Comparison of ENCODE assay signal across 8 cellular contexts in genomic region chr4:76148142-76148849, GRCh38. TPM values are rescaled to one million over a fixed set of nuclear protein-coding genes. Genes with fewer than 3 reads are reported as not detected.
DNase-seq lines count a peak whose midpoint lies in the region; ATAC-seq and TF ChIP-seq lines count a peak whose summit lies in the region.

A gene with protein sequence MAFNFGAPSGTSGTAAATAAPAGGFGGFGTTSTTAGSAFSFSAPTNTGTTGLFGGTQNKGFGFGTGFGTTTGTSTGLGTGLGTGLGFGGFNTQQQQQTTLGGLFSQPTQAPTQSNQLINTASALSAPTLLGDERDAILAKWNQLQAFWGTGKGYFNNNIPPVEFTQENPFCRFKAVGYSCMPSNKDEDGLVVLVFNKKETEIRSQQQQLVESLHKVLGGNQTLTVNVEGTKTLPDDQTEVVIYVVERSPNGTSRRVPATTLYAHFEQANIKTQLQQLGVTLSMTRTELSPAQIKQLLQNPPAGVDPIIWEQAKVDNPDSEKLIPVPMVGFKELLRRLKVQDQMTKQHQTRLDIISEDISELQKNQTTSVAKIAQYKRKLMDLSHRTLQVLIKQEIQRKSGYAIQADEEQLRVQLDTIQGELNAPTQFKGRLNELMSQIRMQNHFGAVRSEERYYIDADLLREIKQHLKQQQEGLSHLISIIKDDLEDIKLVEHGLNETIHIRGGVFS (minus strand): TSS chr4:76148397. CDS start chr4:76148374, 23 bp downstream.

- H3K9me3 Mint-ChIP-seq in activated T-helper 17 cell treated with anti-CD3 and anti-CD28 coated beads, Interleukin-2, amount 50 U/mL, for 72 hours = no peaks in the 10 kb centered on the region
- peaks cover 0 to under 1% (median 0%) of the 10 kb centered on the region in 11 donors for H3K9me3 Mint-ChIP-seq in naive thymus-derived CD4-positive, alpha-beta T cell
- H3K9me3 Mint-ChIP-seq in stimulated activated naive B cell treated with anti-CD40 and anti-IgM and Interleukin-4, amounts not matched to agents 10 μg/mL and 1 μg/mL and 100 μg/mL, for 72 hours = no peaks in the 10 kb centered on the region

- intact Hi-C loops in naive thymus-derived CD4-positive, alpha-beta T cell (cut with micrococcal nuclease) = loop anchor here (1.0 to 5.0 kb wide), 14 partner anchors 65 to 1991 kb away; partner anchors contain the start of genes CCNG2 (in 2 of the 2), G3BP2 (in 2 of the 2), MRPL1 (in 2 of the 2) and RCHY1 (in 2 of the 2)

- peak within 1 kb of the TSS; percentile 100 for H3K4me3 Mint-ChIP-seq in activated T-helper 17 cell treated with anti-CD3 and anti-CD28 coated beads, Interleukin-2, amount 50 U/mL, for 72 hours
- peak within 1 kb of the TSS; percentile 90 to 100 (median 96) for H3K4me3 Mint-ChIP-seq in naive thymus-derived CD4-positive, alpha-beta T cell
- H3K4me3 Mint-ChIP-seq in stimulated activated naive B cell treated with anti-CD40 and anti-IgM and Interleukin-4, amounts not matched to agents 10 μg/mL and 1 μg/mL and 100 μg/mL, for 72 hours = peak within 1 kb of the TSS; percentile 92 to 95

- peak within 1 kb of the TSS; percentile 95 for H2AFZ ChIP-seq in fibroblast of lung (ENCODE audit: low read length)

- peaks cover 43% of the 10 kb centered on the region for H3K79me2 ChIP-seq in fibroblast of lung (ENCODE audit: control insufficient read depth, insufficient read depth, low read length)

- H3K9ac ChIP-seq in fibroblast of lung (ENCODE audit: insufficient read depth, low read length) = peak within 1 kb of the TSS; percentile 83

- peak within 1 kb of the TSS; percentile 71 for H3K4me3 ChIP-seq in LNCaP clone FGC (ENCODE audit: low read depth, low read length)
- H3K4me3 ChIP-seq in fibroblast of lung (replicated peaks in 1 of 4; ENCODE audit: control extremely low read depth in 1 of 4, insufficient read depth in 1 of 4, low read depth in 3 of 4, low read length in 4 of 4) = peak within 1 kb of the TSS; percentile 62 to 90 (median 83)
- H3K4me3 ChIP-seq in naive thymus-derived CD4-positive, alpha-beta T cell (ENCODE audit: low read length) = peak within 1 kb of the TSS; percentile 85

- TF ChIP-seq CTCF in LNCaP clone FGC (IDR thresholded peaks at IDR 0.05; ENCODE audit: control insufficient read depth, extremely low read depth, insufficient read depth) (no peak), RWPE1 (conservative IDR thresholded peaks at IDR 0.05; ENCODE audit: low read depth) (no peak), fibroblast of lung (conservative IDR thresholded peaks at IDR 0.05 in 1 of 2, IDR thresholded peaks at IDR 0.05 in 1 of 2; ENCODE audit: low read depth in 1 of 2, low read length in 2 of 2) (no peak)

- CTCF ChIA-PET in RWPE1 (lab: Yijun Ruan, JAX) = interaction anchor here (0.6 kb wide), 2 partner anchors 51 to 112 kb away, joined by 3 read pairs; no protein-coding TSS in a partner anchor
- CTCF ChIA-PET in naive thymus-derived CD4-positive, alpha-beta T cell (lab: Charles Lee) = interaction anchor here (0.7 to 1.9 kb wide), 2 partner anchors 32 to 65 kb away, joined by 3 read pairs; no protein-coding TSS in a partner anchor

- DNase-seq in Daoy (ENCODE audit: low read depth) (peak; percentile 92), GOT3 (lab: John Stamatoyannopoulos, UW) (peak; percentile 90), LNCaP clone FGC (ENCODE audit: low read depth) (peak; percentile 86), RWPE1 (ENCODE audit: low spot score) (peak; percentile 95), fibroblast of lung (ENCODE audit: low read depth in 2 of 2) (peak; percentile 95)
- peak; percentile 85 to 96 (median 92) for DNase-seq in naive thymus-derived CD4-positive, alpha-beta T cell
- peak; percentile 97 for DNase-seq in stimulated activated naive B cell treated with anti-CD40 and anti-IgM and Interleukin-4, amounts not matched to agents 10 μg/mL and 1 μg/mL and 100 μg/mL, for 72 hours

- no peaks in the 10 kb centered on the region for H3K36me3 ChIP-seq in fibroblast of lung (ENCODE audit: control insufficient read depth, insufficient read depth, low read length)
- H3K36me3 ChIP-seq in naive thymus-derived CD4-positive, alpha-beta T cell (ENCODE audit: control insufficient read depth in 2 of 3, insufficient read depth in 3 of 3, low read length in 3 of 3) = peaks cover 0 to 6% (median 0%) of the 10 kb centered on the region in 3 experiments

- peak within 1 kb of the TSS; percentile 86 for H3K4me2 ChIP-seq in fibroblast of lung (ENCODE audit: extremely low read depth, insufficient read depth, low read length)

- H3K27me3 Mint-ChIP-seq in activated T-helper 17 cell treated with anti-CD3 and anti-CD28 coated beads, Interleukin-2, amount 50 U/mL, for 72 hours = no peaks in the 10 kb centered on the region
- no peaks in the 10 kb centered on the region for H3K27me3 Mint-ChIP-seq in naive thymus-derived CD4-positive, alpha-beta T cell
- no peaks in the 10 kb centered on the region for H3K27me3 Mint-ChIP-seq in stimulated activated naive B cell treated with anti-CD40 and anti-IgM and Interleukin-4, amounts not matched to agents 10 μg/mL and 1 μg/mL and 100 μg/mL, for 72 hours

- peaks cover 23% of the 10 kb centered on the region for H3K36me3 Mint-ChIP-seq in activated T-helper 17 cell treated with anti-CD3 and anti-CD28 coated beads, Interleukin-2, amount 50 U/mL, for 72 hours (ENCODE audit: low read depth)
- H3K36me3 Mint-ChIP-seq in naive thymus-derived CD4-positive, alpha-beta T cell = peaks cover 0 to 16% (median 7%) of the 10 kb centered on the region in 5 donors
- peaks cover 9 to 16% of the 10 kb centered on the region in 2 donors for H3K36me3 Mint-ChIP-seq in stimulated activated naive B cell treated with anti-CD40 and anti-IgM and Interleukin-4, amounts not matched to agents 10 μg/mL and 1 μg/mL and 100 μg/mL, for 72 hours

- H3K4me1 ChIP-seq in fibroblast of lung (ENCODE audit: control insufficient read depth, extremely low read depth, insufficient read depth, low read length) = no peaks in the 10 kb centered on the region
- peaks cover 12% of the 10 kb centered on the region in 2 donors for H3K4me1 ChIP-seq in naive thymus-derived CD4-positive, alpha-beta T cell (ENCODE audit: control insufficient read depth in 2 of 2, insufficient read depth in 2 of 2, low read length in 2 of 2)

- POLR2A ChIA-PET in RWPE1 (lab: Yijun Ruan, JAX; ENCODE audit: low non-redundant PET) = interaction anchor here (0.6 kb wide), 1 partner anchor 17 kb away, joined by 3 read pairs; no protein-coding TSS in a partner anchor
- POLR2A ChIA-PET in naive thymus-derived CD4-positive, alpha-beta T cell (lab: Charles Lee) = interaction anchor here (0.5 to 2.4 kb wide), 9 partner anchors 65 to 1714 kb away, joined by 3 to 14 read pairs (median 5); partner anchors contain the start of genes MRPL1, NAAA, RCHY1 and SCARB2

- no peaks in the 10 kb centered on the region for H4K20me1 ChIP-seq in fibroblast of lung (ENCODE audit: control insufficient read depth, extremely low read depth, insufficient read depth, low read length)

- ATAC-seq in activated T-helper 17 cell treated with anti-CD3 and anti-CD28 coated beads, Interleukin-2, amount 50 U/mL, for 72 hours (replicated peaks) = peak; percentile 99
- ATAC-seq in naive thymus-derived CD4-positive, alpha-beta T cell = peak; percentile 99
- peak; percentile 97 to 99 for ATAC-seq in stimulated activated naive B cell treated with anti-CD40 and anti-IgM and Interleukin-4, amounts not matched to agents 10 μg/mL and 1 μg/mL and 100 μg/mL, for 72 hours (replicated peaks)

- H3K27ac ChIP-seq in RWPE1 = peak within 1 kb of the TSS; percentile 89
- peak within 1 kb of the TSS; percentile 72 for H3K27ac ChIP-seq in fibroblast of lung (ENCODE audit: insufficient read depth, low read length)
- peak within 1 kb of the TSS; percentile 93 for H3K27ac ChIP-seq in naive thymus-derived CD4-positive, alpha-beta T cell (ENCODE audit: low read depth, low read length)

- H3K4me1 Mint-ChIP-seq in activated T-helper 17 cell treated with anti-CD3 and anti-CD28 coated beads, Interleukin-2, amount 50 U/mL, for 72 hours = peaks cover 14% of the 10 kb centered on the region
- H3K4me1 Mint-ChIP-seq in naive thymus-derived CD4-positive, alpha-beta T cell = peaks cover 21 to 52% (median 45%) of the 10 kb centered on the region in 7 donors
- H3K4me1 Mint-ChIP-seq in stimulated activated naive B cell treated with anti-CD40 and anti-IgM and Interleukin-4, amounts not matched to agents 10 μg/mL and 1 μg/mL and 100 μg/mL, for 72 hours = peaks cover 6 to 16% of the 10 kb centered on the region in 2 donors

- no peaks in the 10 kb centered on the region for H3K9me3 ChIP-seq in fibroblast of lung (ENCODE audit: control insufficient read depth, insufficient read depth, low read depth, low read length)
- no peaks in the 10 kb centered on the region for H3K9me3 ChIP-seq in naive thymus-derived CD4-positive, alpha-beta T cell (ENCODE audit: control insufficient read depth in 2 of 3, low read length in 3 of 3)

- H3K27me3 ChIP-seq in fibroblast of lung (ENCODE audit: control insufficient read depth, insufficient read depth, low read length) = no peaks in the 10 kb centered on the region
- H3K27me3 ChIP-seq in naive thymus-derived CD4-positive, alpha-beta T cell (ENCODE audit: control insufficient read depth in 2 of 2, insufficient read depth in 2 of 2, low read length in 2 of 2) = no peaks in the 10 kb centered on the region

- peak within 1 kb of the TSS; percentile 99 for H3K27ac Mint-ChIP-seq in activated T-helper 17 cell treated with anti-CD3 and anti-CD28 coated beads, Interleukin-2, amount 50 U/mL, for 72 hours
- peak within 1 kb of the TSS; percentile 91 to 99 (median 94) for H3K27ac Mint-ChIP-seq in naive thymus-derived CD4-positive, alpha-beta T cell
- peak within 1 kb of the TSS; percentile 94 for H3K27ac Mint-ChIP-seq in stimulated activated naive B cell treated with anti-CD40 and anti-IgM and Interleukin-4, amounts not matched to agents 10 μg/mL and 1 μg/mL and 100 μg/mL, for 72 hours

RNA-seq across cellular contexts. Expression of the gene that starts here (rescaled TPM):
- 31.8 and 40.7 TPM in 2 replicates for total RNA-seq in Daoy (2014; rRNA removed; shearing (Covaris generic))
- 10 to 100 TPM; 58.1 to 73.7 TPM for total RNA-seq in activated T-helper 17 cell treated with anti-CD3 and anti-CD28 coated beads, Interleukin-2, amount 50 U/mL, for 72 hours
- 55.5 and 70.6 TPM in 2 replicates for total RNA-seq in fibroblast of lung
- polyA plus RNA-seq in fibroblast of lung = 48.3 and 49.3 TPM in 2 replicates
- polyA plus RNA-seq in fibroblast of lung (2012) = 24.7 and 25.3 TPM in 2 replicates
- polyA minus RNA-seq in fibroblast of lung (ENCODE audit: low replicate concordance) = 1.1 and 9.5 TPM in 2 replicates
- total RNA-seq in naive thymus-derived CD4-positive, alpha-beta T cell = 10 to 100 TPM; 51.1 to 82.0 (median 65.5) TPM
- polyA plus RNA-seq in naive thymus-derived CD4-positive, alpha-beta T cell = 10 to 100 TPM; 46.0 to 53.8 TPM

Comparison
In these comparisons a context has a peak if more than half of its experiments do, and no peak if none do; other contexts are left out.
1. Peak in every context shown above with its lines: DNase-seq, ATAC-seq, H3K4me3 ChIP-seq and H3K27ac ChIP-seq.